ENCODE assay signal across 11 cellular contexts in genomic region chr14:72594099-72594901, GRCh38.
DNase-seq lines count a peak whose midpoint lies in the region; ATAC-seq and TF ChIP-seq lines count a peak whose summit lies in the region.
"Had no signal": no experiment of that assay in that cellular context is flagged by ENCODE, and none has a peak within 500 bp of the region (broad histone marks: within the 10 kb centered on the region; RNA-seq: fewer than 3 reads in every experiment).

No MANE protein-coding gene starts in this region.

- peaks cover 15% of the 10 kb centered on the region for H3K36me3 Mint-ChIP-seq in activated CD4-positive, alpha-beta T cell treated with anti-CD3 and anti-CD28 coated beads, Interleukin-2, amount 10 ng/mL, durations not matched to agents 24 days and 14 days (ENCODE audit: low read depth)
- no peaks in the 10 kb centered on the region for H3K36me3 Mint-ChIP-seq in stimulated activated memory B cell treated with anti-CD40 and anti-IgM and Interleukin-4, amounts not matched to agents 10 μg/mL and 1 μg/mL and 100 μg/mL, for 72 hours
- no peaks in the 10 kb centered on the region for H3K36me3 Mint-ChIP-seq in Calu3 (ENCODE audit: insufficient read depth, unreplicated experiment)

- H3K9me3 Mint-ChIP-seq in activated CD4-positive, alpha-beta T cell treated with anti-CD3 and anti-CD28 coated beads, Interleukin-2, amount 10 ng/mL, durations not matched to agents 24 days and 14 days, result peaks cover 6% of the 10 kb centered on the region
- H3K9me3 Mint-ChIP-seq in stimulated activated memory B cell treated with anti-CD40 and anti-IgM and Interleukin-4, amounts not matched to agents 10 μg/mL and 1 μg/mL and 100 μg/mL, for 72 hours, result no peaks in the 10 kb centered on the region
- H3K9me3 Mint-ChIP-seq in Calu3 (ENCODE audit: low read depth, unreplicated experiment), result no peaks in the 10 kb centered on the region

- H3K27me3 Mint-ChIP-seq in activated CD4-positive, alpha-beta T cell treated with anti-CD3 and anti-CD28 coated beads, Interleukin-2, amount 10 ng/mL, durations not matched to agents 24 days and 14 days, result peaks cover 24% of the 10 kb centered on the region
- no peaks in the 10 kb centered on the region for H3K27me3 Mint-ChIP-seq in stimulated activated memory B cell treated with anti-CD40 and anti-IgM and Interleukin-4, amounts not matched to agents 10 μg/mL and 1 μg/mL and 100 μg/mL, for 72 hours
- H3K27me3 Mint-ChIP-seq in Calu3 (ENCODE audit: unreplicated experiment), result peaks cover 66% of the 10 kb centered on the region

- ATAC-seq in stimulated activated memory B cell treated with anti-CD40 and anti-IgM and Interleukin-4, amounts not matched to agents 10 μg/mL and 1 μg/mL and 100 μg/mL, for 72 hours, result peak; percentile 64

- H3K27ac Mint-ChIP-seq in activated CD4-positive, alpha-beta T cell treated with anti-CD3 and anti-CD28 coated beads, Interleukin-2, amount 10 ng/mL, durations not matched to agents 24 days and 14 days, result peak overlapping the region; percentile 51
- peak overlapping the region; percentile 33 for H3K27ac Mint-ChIP-seq in stimulated activated memory B cell treated with anti-CD40 and anti-IgM and Interleukin-4, amounts not matched to agents 10 μg/mL and 1 μg/mL and 100 μg/mL, for 72 hours
- no peak overlapping the region for H3K27ac Mint-ChIP-seq in Calu3 (ENCODE audit: unreplicated experiment)

- no TSS peak for BruUV-seq in Calu3 (replicated peaks; lab: Mats Ljungman, UMichigan)

- peak; percentile 90 for DNase-seq in activated CD4-positive, alpha-beta T cell treated with anti-CD3 and anti-CD28 coated beads, Interleukin-2, amount 10 ng/mL, durations not matched to agents 24 days and 14 days
- DNase-seq in activated CD4-positive, alpha-beta T cell treated with anti-CD3 and anti-CD28 coated beads for 1 hour, result no peak
- peak; percentile 96 for DNase-seq in Jurkat, Clone E6-1 (ENCODE audit: low read depth, low spot score)
- peak; percentile 69 for DNase-seq in activated effector memory CD4-positive, alpha-beta T cell treated with anti-CD3 and anti-CD28 coated beads, Interleukin-2, amount 50 U/mL, for 16 hours
- DNase-seq in amygdala (lab: John Stamatoyannopoulos, UW) (no peak), AG08396 (ENCODE audit: low spot score) (no peak), Calu3 (no peak)
- DNase-seq: NCI-H1092 treated with DMSO at 0.1 percent for 48 hours, SHP77 had no signal

- CTCF ChIA-PET in Calu3 (lab: Charles Lee), result no interaction called here

- peaks cover 47% of the 10 kb centered on the region for H3K4me1 Mint-ChIP-seq in activated CD4-positive, alpha-beta T cell treated with anti-CD3 and anti-CD28 coated beads, Interleukin-2, amount 10 ng/mL, durations not matched to agents 24 days and 14 days
- peaks cover 52% of the 10 kb centered on the region for H3K4me1 Mint-ChIP-seq in stimulated activated memory B cell treated with anti-CD40 and anti-IgM and Interleukin-4, amounts not matched to agents 10 μg/mL and 1 μg/mL and 100 μg/mL, for 72 hours
- no peaks in the 10 kb centered on the region for H3K4me1 Mint-ChIP-seq in Calu3 (ENCODE audit: low read depth, unreplicated experiment)

- no peak for TF ChIP-seq CTCF in Calu3 (IDR thresholded peaks at IDR 0.05; ENCODE audit: unreplicated experiment)

- intact Hi-C loops in activated CD4-positive, alpha-beta T cell treated with anti-CD3 and anti-CD28 coated beads, Interleukin-2, amount 10 ng/mL, durations not matched to agents 24 days and 14 days (cut with micrococcal nuclease), result loop anchor here (1.0 to 5.0 kb wide), 4 partner anchors 59 to 298 kb away; partner anchors contain the start of gene DPF3
- intact Hi-C loops in Calu3 (cut with micrococcal nuclease; ENCODE audit: unreplicated experiment), result no loop called here

- H3K4me3 ChIP-seq in Jurkat, Clone E6-1 (ENCODE audit: low read length), result peak overlapping the region; percentile 5; the same call in 1 of the 2 replicates
- H3K4me3 ChIP-seq: lung had no signal

- peak overlapping the region; percentile 74 for H3K4me3 Mint-ChIP-seq in activated CD4-positive, alpha-beta T cell treated with anti-CD3 and anti-CD28 coated beads, Interleukin-2, amount 10 ng/mL, durations not matched to agents 24 days and 14 days
- H3K4me3 Mint-ChIP-seq in stimulated activated memory B cell treated with anti-CD40 and anti-IgM and Interleukin-4, amounts not matched to agents 10 μg/mL and 1 μg/mL and 100 μg/mL, for 72 hours, result no peak overlapping the region
- H3K4me3 Mint-ChIP-seq in Calu3 (ENCODE audit: low read depth, unreplicated experiment), result no peak overlapping the region

Comparison
In these comparisons a context has a peak if more than half of its experiments do, and no peak if none do; other contexts are left out.
1. DNase-seq: peak in activated CD4-positive, alpha-beta T cell treated with anti-CD3 and anti-CD28 coated beads, Interleukin-2, amount 10 ng/mL, durations not matched to agents 24 days and 14 days (single experiment), Jurkat, Clone E6-1 (single experiment) and activated effector memory CD4-positive, alpha-beta T cell treated with anti-CD3 and anti-CD28 coated beads, Interleukin-2, amount 50 U/mL, for 16 hours (single experiment); none in activated CD4-positive, alpha-beta T cell treated with anti-CD3 and anti-CD28 coated beads for 1 hour (single experiment), amygdala (0 of 56), AG08396 (single experiment) and Calu3 (single experiment).